ENCODE assay signal across 19 cellular contexts in the genomic region with DNA sequence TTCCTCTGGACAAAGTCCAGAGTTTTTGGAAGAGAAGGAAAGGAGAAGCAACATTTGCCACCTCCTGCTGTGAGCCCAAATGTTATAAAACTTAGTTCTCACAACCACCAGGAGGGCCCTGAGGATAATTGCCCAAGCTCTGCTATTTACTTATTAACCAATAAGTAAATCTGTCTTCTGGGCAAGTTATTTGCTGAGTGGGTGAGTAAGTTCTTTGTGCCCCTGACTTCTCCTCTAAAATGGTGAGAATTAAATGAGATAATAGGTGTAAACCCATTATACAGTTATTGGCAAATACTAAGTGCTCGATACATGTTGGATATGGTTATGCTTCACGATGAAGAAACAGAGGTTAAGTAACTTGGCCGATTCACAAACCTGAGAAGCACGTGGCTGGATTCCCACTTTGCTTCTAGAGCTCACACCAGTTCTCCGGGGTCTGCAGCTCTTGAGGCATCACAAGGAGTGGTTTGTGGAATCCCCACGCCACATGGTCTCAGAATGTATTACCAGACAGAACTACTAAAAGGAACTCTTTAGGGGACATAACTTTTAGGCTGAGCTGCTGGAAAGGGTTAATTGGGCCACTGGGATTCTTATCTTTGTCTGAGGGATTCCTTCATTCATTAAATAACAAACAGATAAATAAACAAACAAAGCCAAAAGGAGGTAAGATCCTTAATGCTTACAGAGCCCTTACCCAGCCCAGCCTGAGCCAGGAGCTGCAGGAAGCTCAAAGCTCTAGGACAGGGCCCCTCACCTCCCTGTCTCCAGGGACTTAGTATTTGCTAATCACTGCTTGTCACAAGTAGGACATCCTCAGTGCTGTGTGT.
DNase-seq lines count a peak whose midpoint lies in the region; TF ChIP-seq lines count a peak whose summit lies in the region.
"Had no signal": no experiment of that assay in that cellular context is flagged by ENCODE, and none has a peak within 500 bp of the region (broad histone marks: within the 10 kb centered on the region; RNA-seq: fewer than 3 reads in every experiment).

No MANE protein-coding gene starts in this region.

- no peaks in the 10 kb centered on the region for H3K23me2 ChIP-seq in H9 (ENCODE audit: insufficient read length, low read depth, low read length, poor library complexity, severe bottlenecking)

- H3K4me1 ChIP-seq in H9 (ENCODE audit: insufficient read depth, low read length) = peaks cover 21% of the 10 kb centered on the region; the same call in 1 of the 2 replicates
- H3K4me1 ChIP-seq: left lung, right atrium auricular region, thyroid gland had no signal

- no peak overlapping the region for H3K23ac ChIP-seq in H9 (ENCODE audit: insufficient read length, low read depth, low read length)

- H2BK20ac ChIP-seq in H9 (ENCODE audit: low read depth, low read length, poor library complexity, severe bottlenecking) = no peak overlapping the region

- H3K79me1 ChIP-seq in H9 (ENCODE audit: insufficient read depth, low read depth, low read length, poor library complexity, severe bottlenecking) = no peaks in the 10 kb centered on the region

- peak overlapping the region; percentile 68 for H4K91ac ChIP-seq in H9 (ENCODE audit: insufficient read length, low read depth, low read length)

- H2AFZ ChIP-seq in H9 (ENCODE audit: low read length) = no peak overlapping the region

- H4K5ac ChIP-seq in H9 (ENCODE audit: insufficient read length, low read depth, low read length) = peak overlapping the region; percentile 89

- H3T11ph ChIP-seq in H9 (ENCODE audit: low read length) = peak overlapping the region; percentile 0

- peak overlapping the region; percentile 73 for H2BK5ac ChIP-seq in H9 (ENCODE audit: insufficient read length, low read length)

- no peak overlapping the region for H2BK15ac ChIP-seq in H9 (ENCODE audit: low read depth, low read length)

- H3K4me2 ChIP-seq in H9 (ENCODE audit: insufficient read depth, insufficient read length, low read length) = peak overlapping the region; percentile 87

- CTCF ChIA-PET in activated CD4-positive, alpha-beta memory T cell treated with anti-CD3 and anti-CD28 coated beads, Interleukin-2, amount 10 ng/mL, durations not matched to agents 7 days and 5 days (lab: Charles Lee) = no interaction called here

- peak overlapping the region; percentile 34; the same call in 1 of the 2 replicates for H3K14ac ChIP-seq in H9 (ENCODE audit: insufficient read depth, low read length)

- H4K20me1 ChIP-seq in H9 (ENCODE audit: control insufficient read depth, insufficient read depth, insufficient read length) = no peaks in the 10 kb centered on the region

- peak overlapping the region; percentile 77 for H3K56ac ChIP-seq in H9 (ENCODE audit: insufficient read length, low read depth, low read length)

- H3K9ac ChIP-seq in H9 (ENCODE audit: extremely low read depth, insufficient read length, low read length) = peak overlapping the region; percentile 68

- H3K36me3 Mint-ChIP-seq in H9 (ENCODE audit: insufficient read depth in 1 of 3, low read depth in 3 of 3) (no peaks in the 10 kb centered on the region), brain (no peaks in the 10 kb centered on the region), progenitor cell of endocrine pancreas (ENCODE audit: insufficient read depth) (no peaks in the 10 kb centered on the region)
- H3K36me3 Mint-ChIP-seq in activated CD4-positive, alpha-beta memory T cell treated with anti-CD3 and anti-CD28 coated beads, Interleukin-2, amount 10 ng/mL, durations not matched to agents 7 days and 5 days (ENCODE audit: low read depth) = no peaks in the 10 kb centered on the region
- H3K36me3 Mint-ChIP-seq: activated naive CD8-positive, alpha-beta T cell treated with anti-CD3 and anti-CD28 coated beads for 36 hours had no signal

- H2AK5ac ChIP-seq in H9 (ENCODE audit: insufficient read length, low read length) = peak overlapping the region; percentile 71

- H3K4me3 Mint-ChIP-seq in H9 = peak overlapping the region; percentile 58 to 69
- H3K4me3 Mint-ChIP-seq in brain = peak overlapping the region in 3 of 5 experiments; percentile 24 to 40 (median 35)
- no peak overlapping the region for H3K4me3 Mint-ChIP-seq in progenitor cell of endocrine pancreas (ENCODE audit: low read depth)
- H3K4me3 Mint-ChIP-seq in activated CD4-positive, alpha-beta memory T cell treated with anti-CD3 and anti-CD28 coated beads, Interleukin-2, amount 10 ng/mL, durations not matched to agents 7 days and 5 days = no peak overlapping the region
- H3K4me3 Mint-ChIP-seq: activated naive CD8-positive, alpha-beta T cell treated with anti-CD3 and anti-CD28 coated beads for 36 hours had no signal

- no CpG with 5 or more reads among the region's 6 CpGs for WGBS in H9 (ENCODE audit: extremely low coverage, insufficient read length, low lambda C conversion rate)

- no peak for TF ChIP-seq CTCF in H9 (conservative IDR thresholded peaks at IDR 0.05)
- no peak for TF ChIP-seq CTCF in brain (conservative IDR thresholded peaks at IDR 0.05)
- no peak for TF ChIP-seq CTCF in progenitor cell of endocrine pancreas (IDR thresholded peaks at IDR 0.05; ENCODE audit: unreplicated experiment)

- H3K4ac ChIP-seq in H9 (ENCODE audit: low read depth, low read length) = no peak overlapping the region

- H2BK120ac ChIP-seq in H9 (ENCODE audit: low read depth, low read length, poor library complexity, severe bottlenecking) = peak overlapping the region; percentile 39

- DNase-seq in H9 (peak; percentile 67), iPS-NIHi7 (ENCODE audit: extremely low spot score) (peak; percentile 54), progenitor cell of endocrine pancreas (ENCODE audit: low spot score, unreplicated experiment) (no peak), NCI-H146 (lab: John Stamatoyannopoulos, UW) (no peak), NCI-H2081 (lab: John Stamatoyannopoulos, UW) (no peak), NCI-H2227 (lab: John Stamatoyannopoulos, UW; ENCODE audit: unreplicated experiment) (no peak)
- no peak for DNase-seq in activated CD4-positive, alpha-beta memory T cell treated with anti-CD3 and anti-CD28 coated beads, Interleukin-2, amount 10 ng/mL, durations not matched to agents 7 days and 5 days
- DNase-seq: activated CD4-positive, alpha-beta T cell treated with anti-CD3 and anti-CD28 coated beads for 1 hour; activated naive CD8-positive, alpha-beta T cell treated with anti-CD3 and anti-CD28 coated beads for 36 hours; IMR-90; left lung; MM.1S; NCI-H187; stimulated activated naive CD4-positive, alpha-beta T cell; T1000; thyroid gland had no signal

- no peaks in the 10 kb centered on the region for H3K27me3 Mint-ChIP-seq in H9 (ENCODE audit: low read depth)
- H3K27me3 Mint-ChIP-seq in brain = peaks cover 7% of the 10 kb centered on the region
- no peaks in the 10 kb centered on the region for H3K27me3 Mint-ChIP-seq in progenitor cell of endocrine pancreas
- no peaks in the 10 kb centered on the region for H3K27me3 Mint-ChIP-seq in activated CD4-positive, alpha-beta memory T cell treated with anti-CD3 and anti-CD28 coated beads, Interleukin-2, amount 10 ng/mL, durations not matched to agents 7 days and 5 days
- H3K27me3 Mint-ChIP-seq: activated naive CD8-positive, alpha-beta T cell treated with anti-CD3 and anti-CD28 coated beads for 36 hours had no signal

- H3K9me3 ChIP-seq in H9 (ENCODE audit: control insufficient read depth, low read depth, low read length) = no peaks in the 10 kb centered on the region
- H3K9me3 ChIP-seq: left lung, right atrium auricular region, thyroid gland had no signal

- no peaks in the 10 kb centered on the region for H3K79me2 ChIP-seq in H9 (ENCODE audit: insufficient read depth, low read length)

- H3K9me3 Mint-ChIP-seq in H9 = no peaks in the 10 kb centered on the region
- H3K9me3 Mint-ChIP-seq in brain = no peaks in the 10 kb centered on the region
- no peaks in the 10 kb centered on the region for H3K9me3 Mint-ChIP-seq in progenitor cell of endocrine pancreas (ENCODE audit: low read depth)
- H3K9me3 Mint-ChIP-seq in activated CD4-positive, alpha-beta memory T cell treated with anti-CD3 and anti-CD28 coated beads, Interleukin-2, amount 10 ng/mL, durations not matched to agents 7 days and 5 days = no peaks in the 10 kb centered on the region
- H3K9me3 Mint-ChIP-seq: activated naive CD8-positive, alpha-beta T cell treated with anti-CD3 and anti-CD28 coated beads for 36 hours had no signal

- H3K4me1 Mint-ChIP-seq in H9 (peaks cover 73 to 74% of the 10 kb centered on the region in 2 experiments), brain (peaks cover 41% of the 10 kb centered on the region), progenitor cell of endocrine pancreas (ENCODE audit: low read depth) (peaks cover 36% of the 10 kb centered on the region)
- H3K4me1 Mint-ChIP-seq in activated CD4-positive, alpha-beta memory T cell treated with anti-CD3 and anti-CD28 coated beads, Interleukin-2, amount 10 ng/mL, durations not matched to agents 7 days and 5 days = no peaks in the 10 kb centered on the region
- H3K4me1 Mint-ChIP-seq: activated naive CD8-positive, alpha-beta T cell treated with anti-CD3 and anti-CD28 coated beads for 36 hours had no signal

- POLR2A ChIA-PET in activated CD4-positive, alpha-beta memory T cell treated with anti-CD3 and anti-CD28 coated beads, Interleukin-2, amount 10 ng/mL, durations not matched to agents 7 days and 5 days (lab: Charles Lee) = no interaction called here

- H3K18ac ChIP-seq in H9 (ENCODE audit: insufficient read length, low read depth, low read length) = peak overlapping the region; percentile 24

- H2BK12ac ChIP-seq in H9 (ENCODE audit: insufficient read length, low read depth, low read length) = no peak overlapping the region

- peak overlapping the region; percentile 96 to 98 (median 97) for H3K27ac Mint-ChIP-seq in H9
- peak overlapping the region; percentile 49 to 97 (median 93) for H3K27ac Mint-ChIP-seq in brain
- H3K27ac Mint-ChIP-seq in progenitor cell of endocrine pancreas = peak overlapping the region; percentile 89
- no peak overlapping the region for H3K27ac Mint-ChIP-seq in activated CD4-positive, alpha-beta memory T cell treated with anti-CD3 and anti-CD28 coated beads, Interleukin-2, amount 10 ng/mL, durations not matched to agents 7 days and 5 days
- H3K27ac Mint-ChIP-seq: activated naive CD8-positive, alpha-beta T cell treated with anti-CD3 and anti-CD28 coated beads for 36 hours had no signal

- H4K8ac ChIP-seq in H9 (replicated peaks; ENCODE audit: insufficient read length, low read depth, low read length) = no peak overlapping the region

- H3K27ac ChIP-seq in H9 (ENCODE audit: insufficient read length, low read depth, low read length) = peak overlapping the region; percentile 100
- H3K27ac ChIP-seq: left lung, right atrium auricular region, RWPE1, thyroid gland had no signal

- no peaks in the 10 kb centered on the region for H3K27me3 ChIP-seq in H9 (ENCODE audit: insufficient read depth, low read length)
- H3K27me3 ChIP-seq: right atrium auricular region, thyroid gland had no signal

Comparison
In these comparisons a context has a peak if more than half of its experiments do, and no peak if none do; other contexts are left out.
1. DNase-seq: peak in H9 (single experiment) and iPS-NIHi7 (single experiment); none in progenitor cell of endocrine pancreas (single experiment), activated CD4-positive, alpha-beta memory T cell treated with anti-CD3 and anti-CD28 coated beads, Interleukin-2, amount 10 ng/mL, durations not matched to agents 7 days and 5 days (single experiment), NCI-H146 (single experiment), NCI-H2081 (0 of 2) and NCI-H2227 (single experiment).
2. H3K4me3 Mint-ChIP-seq: peak in H9 (2 of 2) and brain (3 of 5); none in progenitor cell of endocrine pancreas (single experiment) and activated CD4-positive, alpha-beta memory T cell treated with anti-CD3 and anti-CD28 coated beads, Interleukin-2, amount 10 ng/mL, durations not matched to agents 7 days and 5 days (single experiment).